In genomic region chr22:29136715-29137700, GRCh38 we compare ENCODE assay signal across 21 cellular contexts.
A peak's percentile ranks its signal among the peaks of the same experiment; 100 is the strongest.
DNase-seq lines count a peak whose midpoint lies in the region; ATAC-seq and TF ChIP-seq lines count a peak whose summit lies in the region.
"Had no signal": no experiment of that assay in that cellular context is flagged by ENCODE, and none has a peak within 500 bp of the region (broad histone marks: within the 10 kb centered on the region; RNA-seq: fewer than 3 reads in every experiment).

No MANE protein-coding gene starts in this region.

- peaks cover 28% of the 10 kb centered on the region for H3K4me1 ChIP-seq in SJCRH30
- peaks cover 0 to 6% (median 0%) of the 10 kb centered on the region in 4 donors for H3K4me1 ChIP-seq in esophagus muscularis mucosa
- H3K4me1 ChIP-seq: pancreas had no signal

- H3K27me3 ChIP-seq in SJCRH30 (no peaks in the 10 kb centered on the region), esophagus muscularis mucosa (no peaks in the 10 kb centered on the region)
- H3K27me3 ChIP-seq: pancreas, suprapubic skin had no signal

- H3K36me3 ChIP-seq in SJCRH30 (peaks cover 27% of the 10 kb centered on the region), esophagus muscularis mucosa (peaks cover 13 to 83% (median 62%) of the 10 kb centered on the region in 4 donors)
- H3K36me3 ChIP-seq: BLaER1 treated with 17β-estradiol and CSF1 and Interleukin-3, amounts not matched to agents 10 nM and 100 nM had no signal

- no peak for TF ChIP-seq CTCF in esophagus muscularis mucosa (IDR thresholded peaks at IDR 0.05)

- 90% methylated on average over 31 of the region's 31 CpGs for WGBS in esophagus muscularis mucosa

- no peak for TF ChIP-seq EP300 in esophagus muscularis mucosa (IDR thresholded peaks at IDR 0.05)

- intact Hi-C loops in left cardiac atrium (cut with DNase I) = no loop called here
- intact Hi-C loops in cardiac septum (cut with DNase I) = no loop called here
- intact Hi-C loops in esophagus muscularis mucosa (cut with DNase I) = no loop called here

- peak; percentile 37 for DNase-seq in left cardiac atrium
- no peak for DNase-seq in cardiac septum (ENCODE audit: low spot score)
- no peak for DNase-seq in SJCRH30
- peak; percentile 33 for DNase-seq in myocyte (ENCODE audit: low read depth)
- no peak for DNase-seq in esophagus muscularis mucosa (ENCODE audit: extremely low spot score)
- no peak for DNase-seq in NCI-H1105 treated with DMSO at 0.1 percent for 48 hours (lab: John Stamatoyannopoulos, UW)
- DNase-seq: activated CD4-positive, alpha-beta T cell treated with anti-CD3 and anti-CD28 coated beads, Interleukin-2, amount 50 U/mL, for 4 hours; activated naive CD4-positive, alpha-beta T cell treated with anti-CD3 and anti-CD28 coated beads, Interleukin-2, amount 10 ng/mL, durations not matched to agents 7 days and 5 days; activated T-cell treated with anti-CD3 and anti-CD28 coated beads, Interleukin-2, amount 50 U/mL, for 1 hour; kidney; naive B cell; NCI-H146; NCI-H510A; pancreas had no signal

- H3K27ac ChIP-seq in SJCRH30 (peak overlapping the region; percentile 14; the same call in 1 of the 2 replicates), esophagus muscularis mucosa (replicated peaks in 1 of 4) (no peak overlapping the region)
- H3K27ac ChIP-seq: BLaER1 treated with 17β-estradiol and CSF1 and Interleukin-3, amounts not matched to agents 10 nM and 100 nM; pancreas; suprapubic skin had no signal

- ATAC-seq in left cardiac atrium = no peak
- no peak for ATAC-seq in GM21576 (IDR thresholded peaks at IDR 0.05; ENCODE audit: unreplicated experiment)
- ATAC-seq in HG03097 (IDR thresholded peaks at IDR 0.05; ENCODE audit: low FRiP score, unreplicated experiment) = no peak
- ATAC-seq: HepG2, pancreas, Right ventricle myocardium inferior, sciatic nerve had no signal

- no peak overlapping the region for H3K4me3 ChIP-seq in SJCRH30
- H3K4me3 ChIP-seq in esophagus muscularis mucosa = no peak overlapping the region
- H3K4me3 ChIP-seq: BLaER1 treated with 17β-estradiol and CSF1 and Interleukin-3, amounts not matched to agents 10 nM and 100 nM; pancreas; suprapubic skin had no signal

- TF ChIP-seq POLR2A in esophagus muscularis mucosa (IDR thresholded peaks at IDR 0.05; ENCODE audit: low read depth) = no peak

- H3K9me3 ChIP-seq in SJCRH30 (replicated peaks) (no peaks in the 10 kb centered on the region), esophagus muscularis mucosa (no peaks in the 10 kb centered on the region)
- H3K9me3 ChIP-seq: pancreas, suprapubic skin had no signal

Comparison
In these comparisons a context has a peak if more than half of its experiments do, and no peak if none do; other contexts are left out.
1. DNase-seq: peak in left cardiac atrium (single experiment) and myocyte (single experiment); none in cardiac septum (single experiment), SJCRH30 (0 of 2), esophagus muscularis mucosa (single experiment) and NCI-H1105 treated with DMSO at 0.1 percent for 48 hours (single experiment).